14 cellular contexts compared by ENCODE assay signal in genomic region chr17:37752482-37752881, GRCh38. TPM values are rescaled to one million over a fixed set of nuclear protein-coding genes. Genes with fewer than 3 reads are reported as not detected.
DNase-seq lines count a peak whose midpoint lies in the region; ATAC-seq and TF ChIP-seq lines count a peak whose summit lies in the region.
"Had no signal": no experiment of that assay in that cellular context is flagged by ENCODE, and none has a peak within 500 bp of the region (broad histone marks: within the 10 kb centered on the region; RNA-seq: fewer than 3 reads in every experiment).

No MANE protein-coding gene starts in this region.

- POLR2A ChIA-PET in RWPE1 (lab: Yijun Ruan, JAX; ENCODE audit: low non-redundant PET) = no interaction called here

- ATAC-seq in HG03175 (IDR thresholded peaks at IDR 0.05; ENCODE audit: unreplicated experiment) = no peak
- ATAC-seq in GM21526 (IDR thresholded peaks at IDR 0.05; ENCODE audit: low FRiP score, unreplicated experiment) = no peak
- ATAC-seq: GM12878 had no signal

- peak; percentile 68 for DNase-seq in GM04503 (ENCODE audit: low read depth)
- DNase-seq in RWPE1 (ENCODE audit: low spot score) = peak; percentile 62
- DNase-seq in fibroblast of gingiva (ENCODE audit: low read depth) = peak; percentile 21
- peak; percentile 92 for DNase-seq in renal cortical epithelial cell (ENCODE audit: low read depth)
- DNase-seq in NCI-H526 treated with DMSO at 0.1 percent for 48 hours (lab: John Stamatoyannopoulos, UW) = no peak
- DNase-seq: activated CD4-positive, alpha-beta T cell treated with anti-CD3 and anti-CD28 coated beads, Interleukin-2, amount 50 U/mL, for 4 hours; activated effector memory CD4-positive, alpha-beta T cell treated with anti-CD3 and anti-CD28 coated beads, Interleukin-2, amount 50 U/mL, for 16 hours; H7; NCI-H187 had no signal

- CTCF ChIA-PET in RWPE1 (lab: Yijun Ruan, JAX) = no interaction called here

- TF ChIP-seq CTCF in RWPE1 (conservative IDR thresholded peaks at IDR 0.05; ENCODE audit: low read depth) = no peak

- no peak overlapping the region for H3K27ac ChIP-seq in RWPE1

RNA-seq across cellular contexts. Expression of gene HNF1B, which starts 7.6 kb away (rescaled TPM):
- 16.8 and 87.9 TPM in 2 replicates for total RNA-seq in renal cortical epithelial cell
- total RNA-seq: cardiac septum, subcutaneous adipose tissue had no signal
